In genomic region chr22:23755711-23756110, GRCh38 we compare ENCODE assay signal across 19 cellular contexts. TPM values are rescaled to one million over a fixed set of nuclear protein-coding genes. Genes with fewer than 3 reads are reported as not detected.
DNase-seq lines count a peak whose midpoint lies in the region; ATAC-seq, FAIRE-seq and TF ChIP-seq lines count a peak whose summit lies in the region.
"Had no signal": no experiment of that assay in that cellular context is flagged by ENCODE, and none has a peak within 500 bp of the region (broad histone marks: within the 10 kb centered on the region; RNA-seq: fewer than 3 reads in every experiment).

No MANE protein-coding gene starts in this region.

- H3K36me3 ChIP-seq in BLaER1 = no peaks in the 10 kb centered on the region
- H3K36me3 ChIP-seq in Karpas-422 (ENCODE audit: insufficient read depth, low read length) = no peaks in the 10 kb centered on the region
- no peaks in the 10 kb centered on the region for H3K36me3 ChIP-seq in osteoblast (ENCODE audit: insufficient read depth, low read length)
- no peaks in the 10 kb centered on the region for H3K36me3 ChIP-seq in HepG2 (replicated peaks in 1 of 2; ENCODE audit: control insufficient read depth in 1 of 2, insufficient read depth in 2 of 2, low read length in 2 of 2)

- H3K79me2 ChIP-seq in Karpas-422 (ENCODE audit: low read length) (peaks cover under 1% of the 10 kb centered on the region; the same call in 1 of the 2 replicates), osteoblast (ENCODE audit: insufficient read depth, low read length) (no peaks in the 10 kb centered on the region), HepG2 (ENCODE audit: insufficient read depth, low read length) (no peaks in the 10 kb centered on the region)

- POLR2A ChIA-PET in HepG2 (lab: Yijun Ruan, JAX) = no interaction called here

- H3K27ac ChIP-seq in BLaER1 (peak overlapping the region; percentile 100), Karpas-422 (ENCODE audit: low read length) (peak overlapping the region; percentile 98), dorsolateral prefrontal cortex (peak overlapping the region in 32 of 59 donors; percentile 1 to 78 (median 44)), osteoblast (ENCODE audit: low read depth, low read length) (no peak overlapping the region), HepG2 (ENCODE audit: extremely low read length, insufficient read depth, low read length) (no peak overlapping the region)
- H3K27ac ChIP-seq: C4-2B had no signal

- peak; percentile 83 for DNase-seq in Karpas-422
- DNase-seq in dorsolateral prefrontal cortex = no peak
- DNase-seq in osteoblast (ENCODE audit: insufficient read length, low spot score, missing footprints) = peak; percentile 52
- no peak for DNase-seq in HepG2 (ENCODE audit: low spot score)
- DNase-seq in NCI-H146 treated with DMSO at 0.1 percent for 48 hours (lab: John Stamatoyannopoulos, UW; ENCODE audit: unreplicated experiment) = no peak
- no peak for DNase-seq in stimulated activated CD4-positive, alpha-beta T cell treated with anti-CD3 and anti-CD28 coated beads, Interleukin-4, amount 100 ng/mL, for 4 hours
- DNase-seq: 8988T; CD4-positive, alpha-beta T cell; DMS153; DMS79; GF-D8; H9 had no signal

- H3K9me3 ChIP-seq in BLaER1 (no peaks in the 10 kb centered on the region), Karpas-422 (ENCODE audit: low read length) (no peaks in the 10 kb centered on the region), osteoblast (ENCODE audit: low read depth, low read length) (no peaks in the 10 kb centered on the region), HepG2 (ENCODE audit: low read length) (no peaks in the 10 kb centered on the region)

- H2AFZ ChIP-seq in Karpas-422 (ENCODE audit: low read length) (no peak overlapping the region), osteoblast (ENCODE audit: low read length) (no peak overlapping the region), HepG2 (ENCODE audit: low read length) (no peak overlapping the region)

- H3K9ac ChIP-seq in BLaER1 (peak overlapping the region; percentile 99; the same call in 1 of the 2 replicates), Karpas-422 (ENCODE audit: low read length) (peak overlapping the region; percentile 99), HepG2 (ENCODE audit: insufficient read depth, low read depth, low read length) (no peak overlapping the region)

- H3K4me2 ChIP-seq in BLaER1 (peak overlapping the region; percentile 99), Karpas-422 (ENCODE audit: low read depth, low read length, poor library complexity, severe bottlenecking) (peak overlapping the region; percentile 93), osteoblast (ENCODE audit: insufficient read depth, low read length) (no peak overlapping the region), HepG2 (ENCODE audit: low read depth, low read length) (no peak overlapping the region)

- H3K4me3 ChIP-seq in BLaER1 (no peak overlapping the region), Karpas-422 (ENCODE audit: low read length) (peak overlapping the region; percentile 89), dorsolateral prefrontal cortex (no peak overlapping the region), osteoblast (ENCODE audit: insufficient read depth, low read length) (no peak overlapping the region), HepG2 (replicated peaks in 1 of 3; ENCODE audit: insufficient read depth in 1 of 3, low read depth in 2 of 3, low read length in 3 of 3) (no peak overlapping the region)
- H3K4me3 ChIP-seq: K562 had no signal

- WGBS in HepG2 (ENCODE audit: low lambda C conversion rate) = 77% methylated on average over 8 of the region's 8 CpGs

- in situ Hi-C loops in HepG2 (cut with HindIII; ENCODE audit: extremely low pct_ligation_motif_present, low pct_unique_long_range_greater_than_20kb) = no loop called here

- no peak for TF ChIP-seq RAD21 in HepG2 (CRISPR knock-in tag; IDR thresholded peaks at IDR 0.05)

- H3K4me1 ChIP-seq in BLaER1 (peaks cover 65% of the 10 kb centered on the region), Karpas-422 (ENCODE audit: low read length) (peaks cover 82% of the 10 kb centered on the region), osteoblast (ENCODE audit: insufficient read depth, low read length) (no peaks in the 10 kb centered on the region), HepG2 (ENCODE audit: insufficient read depth, low read length) (peaks cover 13% of the 10 kb centered on the region)

- H3K27me3 ChIP-seq in BLaER1 = no peaks in the 10 kb centered on the region
- H3K27me3 ChIP-seq in Karpas-422 (ENCODE audit: low read length) = no peaks in the 10 kb centered on the region
- H3K27me3 ChIP-seq in dorsolateral prefrontal cortex = no peaks in the 10 kb centered on the region
- no peaks in the 10 kb centered on the region for H3K27me3 ChIP-seq in osteoblast (ENCODE audit: insufficient read depth, low read length)
- H3K27me3 ChIP-seq in HepG2 (ENCODE audit: control insufficient read depth in 1 of 2, insufficient read depth in 2 of 2, low read length in 2 of 2) = no peaks in the 10 kb centered on the region; a peak in 1 of 5 replicates

- no peak for TF ChIP-seq POLR2A in HepG2 (IDR thresholded peaks at IDR 0.05; ENCODE audit: insufficient read depth in 1 of 2, low read depth in 2 of 2, low read length in 2 of 2)

- H3K9me2 ChIP-seq in Karpas-422 (replicated peaks; ENCODE audit: insufficient read depth, low read length) = no peaks in the 10 kb centered on the region

- no TSS peak for BruUV-seq in HepG2 (replicated peaks; lab: Mats Ljungman, UMichigan)

- FAIRE-seq in HepG2 (lab: Jason Lieb, UNC) = no peak
- FAIRE-seq: GM19239, H1, K562 had no signal

- H4K20me1 ChIP-seq in BLaER1 (no peaks in the 10 kb centered on the region), Karpas-422 (ENCODE audit: insufficient read depth, low read depth, low read length) (no peaks in the 10 kb centered on the region), osteoblast (ENCODE audit: insufficient read depth, low read length) (no peaks in the 10 kb centered on the region), HepG2 (ENCODE audit: insufficient read depth, low read length) (no peaks in the 10 kb centered on the region)

- intact Hi-C loops in dorsolateral prefrontal cortex (cut with DNase I) (no loop called here), HepG2 (cut with micrococcal nuclease; ENCODE audit: unreplicated experiment) (no loop called here)

- ATAC-seq in HepG2 (no peak), HG03135 (IDR thresholded peaks at IDR 0.05; ENCODE audit: unreplicated experiment) (no peak)
- ATAC-seq: K562 had no signal

- TF ChIP-seq EP300 in HepG2 (IDR thresholded peaks at IDR 0.05; ENCODE audit: low read depth in 2 of 2, low read length in 2 of 2) (no peak), HepG2 (CRISPR knock-in tag; IDR thresholded peaks at IDR 0.05; ENCODE audit: borderline replicate concordance) (no peak)

- TF ChIP-seq CTCF in dorsolateral prefrontal cortex (IDR thresholded peaks at IDR 0.05 in 54 of 56, conservative IDR thresholded peaks at IDR 0.05 in 2 of 56; ENCODE audit: low read depth in 1 of 56, partially characterized antibody in 56 of 56) (no peak), osteoblast (IDR thresholded peaks at IDR 0.05; ENCODE audit: extremely low read depth, low read depth, low read length) (no peak), HepG2 (CRISPR knock-in tag; IDR thresholded peaks at IDR 0.05) (no peak)

- CTCF ChIA-PET in HepG2 (lab: Yijun Ruan, JAX; ENCODE audit: low intra/inter-chr PET ratio, low total read pairs) = no interaction called here

RNA-seq across cellular contexts. Expression of gene VPREB3, which starts 1.5 kb away (rescaled TPM):
- 321 and 642 TPM in 2 replicates for total RNA-seq in Karpas-422 (2014; rRNA removed; shearing (Covaris generic); ENCODE audit: low replicate concordance)
- 1 to 10 TPM in 88 of 120 experiments, under 1 TPM in 2, not detected in 30; 0.93 to 5.8 (median 2.1) TPM for total RNA-seq in dorsolateral prefrontal cortex
- not detected in 2 replicates for total RNA-seq in osteoblast
- not detected in 2 replicates for total RNA-seq in HepG2 (2016; rRNA removed; fragmentation: Illumina TruSeq; extraction: Trizol)
- not detected in 2 replicates for total RNA-seq in HepG2 (2016; cell fraction: cytosol; rRNA removed; fragmentation: Illumina TruSeq; extraction: Trizol; ENCODE audit: low read depth)
- not detected in 2 replicates for total RNA-seq in HepG2 (2016; cell fraction: insoluble cytoplasmic fraction; rRNA removed; fragmentation: Illumina TruSeq; extraction: Trizol)
- total RNA-seq in HepG2 (2016; cell fraction: membrane; rRNA removed; fragmentation: Illumina TruSeq; extraction: Trizol) = not detected in 2 replicates
- not detected in 2 replicates for total RNA-seq in HepG2 (2016; cell fraction: nucleus; rRNA removed; fragmentation: Illumina TruSeq; extraction: Trizol)
- 0.22 and 0.35 TPM in 2 replicates for polyA plus RNA-seq in HepG2 (2011; rRNA removed)
- polyA plus RNA-seq in HepG2 (2011; cell fraction: cytosol; rRNA removed) = 0.14 TPM in 1 of 2 replicates, not detected in the other
- 0.57 TPM in 1 of 2 replicates, not detected in the other for polyA plus RNA-seq in HepG2 (2011; cell fraction: nucleus; rRNA removed)
- 0.30 and 0.76 TPM in 2 replicates for polyA plus RNA-seq in HepG2 (2012)
- not detected in 2 replicates for polyA plus RNA-seq in HepG2 (2016; cell fraction: cytosol; fragmentation: Illumina TruSeq; extraction: Trizol; ENCODE audit: low read depth)
- polyA plus RNA-seq in HepG2 (2016; cell fraction: insoluble cytoplasmic fraction; fragmentation: Illumina TruSeq; extraction: Trizol; ENCODE audit: low read depth) = not detected in 2 replicates
- polyA plus RNA-seq in HepG2 (2016; cell fraction: membrane; fragmentation: Illumina TruSeq; extraction: Trizol; ENCODE audit: low read depth) = not detected in 2 replicates
- not detected in 2 replicates for polyA plus RNA-seq in HepG2 (2016; cell fraction: nucleus; fragmentation: Illumina TruSeq; extraction: Trizol; ENCODE audit: insufficient read depth, low read depth)
- 2.1 TPM in 2 replicates for polyA minus RNA-seq in HepG2 (2011; rRNA and poly(A)+ RNA removed; ENCODE audit: low replicate concordance)
- polyA minus RNA-seq in HepG2 (2011; cell fraction: cytosol; rRNA and poly(A)+ RNA removed) = not detected in 2 replicates
- polyA minus RNA-seq in HepG2 (2011; cell fraction: nucleus; rRNA and poly(A)+ RNA removed) = not detected in 2 replicates
- total RNA-seq: CD4-positive, alpha-beta T cell had no signal
- polyA plus RNA-seq: AG04450 had no signal

RNA-seq across cellular contexts. Expression of gene ZNF70, which starts 4.8 kb away (rescaled TPM):
- 8.5 and 12.0 TPM in 2 replicates for total RNA-seq in Karpas-422 (2014; rRNA removed; shearing (Covaris generic); ENCODE audit: low replicate concordance)
- total RNA-seq in dorsolateral prefrontal cortex (10 to 100 TPM in 5 of 120 experiments, 1 to 10 TPM in 115; 4.8 to 12.5 (median 7.4) TPM), osteoblast (6.5 and 7.4 TPM in 2 replicates), HepG2 (2016; rRNA removed; fragmentation: Illumina TruSeq; extraction: Trizol) (3.6 and 4.0 TPM in 2 replicates)
- total RNA-seq in HepG2 (2016; cell fraction: cytosol; rRNA removed; fragmentation: Illumina TruSeq; extraction: Trizol; ENCODE audit: low read depth) = 0.40 and 0.53 TPM in 2 replicates
- total RNA-seq in HepG2 (2016; cell fraction: insoluble cytoplasmic fraction; rRNA removed; fragmentation: Illumina TruSeq; extraction: Trizol) = 2.7 and 3.3 TPM in 2 replicates
- 2.4 TPM in 2 replicates for total RNA-seq in HepG2 (2016; cell fraction: membrane; rRNA removed; fragmentation: Illumina TruSeq; extraction: Trizol)
- 3.0 and 3.9 TPM in 2 replicates for total RNA-seq in HepG2 (2016; cell fraction: nucleus; rRNA removed; fragmentation: Illumina TruSeq; extraction: Trizol)
- 0.62 and 0.93 TPM in 2 replicates for polyA plus RNA-seq in HepG2 (2011; rRNA removed)
- polyA plus RNA-seq in HepG2 (2011; cell fraction: cytosol; rRNA removed) = 0.58 and 0.73 TPM in 2 replicates
- 2.6 and 3.3 TPM in 2 replicates for polyA plus RNA-seq in HepG2 (2011; cell fraction: nucleus; rRNA removed)
- polyA plus RNA-seq in HepG2 (2012) = 0.81 and 1.0 TPM in 2 replicates
- polyA plus RNA-seq in HepG2 (2016; cell fraction: cytosol; fragmentation: Illumina TruSeq; extraction: Trizol; ENCODE audit: low read depth) = 0.19 and 0.21 TPM in 2 replicates
- polyA plus RNA-seq in HepG2 (2016; cell fraction: insoluble cytoplasmic fraction; fragmentation: Illumina TruSeq; extraction: Trizol; ENCODE audit: low read depth) = 1.6 and 2.2 TPM in 2 replicates
- polyA plus RNA-seq in HepG2 (2016; cell fraction: membrane; fragmentation: Illumina TruSeq; extraction: Trizol; ENCODE audit: low read depth) = 0.94 and 1.00 TPM in 2 replicates
- polyA plus RNA-seq in HepG2 (2016; cell fraction: nucleus; fragmentation: Illumina TruSeq; extraction: Trizol; ENCODE audit: insufficient read depth, low read depth) = 4.3 and 4.7 TPM in 2 replicates
- polyA minus RNA-seq in HepG2 (2011; rRNA and poly(A)+ RNA removed; ENCODE audit: low replicate concordance) = 1.8 and 4.3 TPM in 2 replicates
- polyA minus RNA-seq in HepG2 (2011; cell fraction: cytosol; rRNA and poly(A)+ RNA removed) = 2.0 TPM in 2 replicates
- 3.4 and 3.6 TPM in 2 replicates for polyA minus RNA-seq in HepG2 (2011; cell fraction: nucleus; rRNA and poly(A)+ RNA removed)

RNA-seq across cellular contexts. Expression of gene C22orf15, which starts 7.1 kb away (rescaled TPM):
- not detected in 2 replicates for total RNA-seq in Karpas-422 (2014; rRNA removed; shearing (Covaris generic); ENCODE audit: low replicate concordance)
- total RNA-seq in dorsolateral prefrontal cortex (under 1 TPM in 4 of 120 experiments, not detected in 116; 0.26 to 0.74 (median 0.47) TPM), osteoblast (0.72 and 0.88 TPM in 2 replicates), HepG2 (2016; rRNA removed; fragmentation: Illumina TruSeq; extraction: Trizol) (not detected in 2 replicates)
- not detected in 2 replicates for total RNA-seq in HepG2 (2016; cell fraction: cytosol; rRNA removed; fragmentation: Illumina TruSeq; extraction: Trizol; ENCODE audit: low read depth)
- total RNA-seq in HepG2 (2016; cell fraction: insoluble cytoplasmic fraction; rRNA removed; fragmentation: Illumina TruSeq; extraction: Trizol) = not detected in 2 replicates
- not detected in 2 replicates for total RNA-seq in HepG2 (2016; cell fraction: membrane; rRNA removed; fragmentation: Illumina TruSeq; extraction: Trizol)
- total RNA-seq in HepG2 (2016; cell fraction: nucleus; rRNA removed; fragmentation: Illumina TruSeq; extraction: Trizol) = not detected in 2 replicates
- polyA plus RNA-seq in HepG2 (2011; rRNA removed) = 0.07 TPM in 1 of 2 replicates, not detected in the other
- polyA plus RNA-seq in HepG2 (2011; cell fraction: cytosol; rRNA removed) = not detected in 2 replicates
- polyA plus RNA-seq in HepG2 (2011; cell fraction: nucleus; rRNA removed) = not detected in 2 replicates
- polyA plus RNA-seq in HepG2 (2012) = 0.12 and 0.28 TPM in 2 replicates
- polyA plus RNA-seq in HepG2 (2016; cell fraction: cytosol; fragmentation: Illumina TruSeq; extraction: Trizol; ENCODE audit: low read depth) = not detected in 2 replicates
- polyA plus RNA-seq in HepG2 (2016; cell fraction: insoluble cytoplasmic fraction; fragmentation: Illumina TruSeq; extraction: Trizol; ENCODE audit: low read depth) = not detected in 2 replicates
- not detected in 2 replicates for polyA plus RNA-seq in HepG2 (2016; cell fraction: membrane; fragmentation: Illumina TruSeq; extraction: Trizol; ENCODE audit: low read depth)
- polyA plus RNA-seq in HepG2 (2016; cell fraction: nucleus; fragmentation: Illumina TruSeq; extraction: Trizol; ENCODE audit: insufficient read depth, low read depth) = not detected in 2 replicates
- 0.07 and 0.22 TPM in 2 replicates for polyA minus RNA-seq in HepG2 (2011; rRNA and poly(A)+ RNA removed; ENCODE audit: low replicate concordance)
- not detected in 2 replicates for polyA minus RNA-seq in HepG2 (2011; cell fraction: cytosol; rRNA and poly(A)+ RNA removed)
- not detected in 2 replicates for polyA minus RNA-seq in HepG2 (2011; cell fraction: nucleus; rRNA and poly(A)+ RNA removed)
- total RNA-seq: K562 had no signal

RNA-seq across cellular contexts. Expression of gene CHCHD10, which starts 12.1 kb away (rescaled TPM):
- total RNA-seq in Karpas-422 (2014; rRNA removed; shearing (Covaris generic); ENCODE audit: low replicate concordance) = 115 and 220 TPM in 2 replicates
- total RNA-seq in dorsolateral prefrontal cortex = 100 to 1,000 TPM in 119 of 120 experiments, 10 to 100 TPM in 1; 87.5 to 320 (median 183) TPM
- 0.88 and 1.1 TPM in 2 replicates for total RNA-seq in osteoblast
- total RNA-seq in HepG2 (2016; rRNA removed; fragmentation: Illumina TruSeq; extraction: Trizol) = 59.1 and 62.8 TPM in 2 replicates
- 34.5 and 34.6 TPM in 2 replicates for total RNA-seq in HepG2 (2016; cell fraction: cytosol; rRNA removed; fragmentation: Illumina TruSeq; extraction: Trizol; ENCODE audit: low read depth)
- total RNA-seq in HepG2 (2016; cell fraction: insoluble cytoplasmic fraction; rRNA removed; fragmentation: Illumina TruSeq; extraction: Trizol) = 56.2 and 62.6 TPM in 2 replicates
- 61.2 and 64.2 TPM in 2 replicates for total RNA-seq in HepG2 (2016; cell fraction: membrane; rRNA removed; fragmentation: Illumina TruSeq; extraction: Trizol)
- total RNA-seq in HepG2 (2016; cell fraction: nucleus; rRNA removed; fragmentation: Illumina TruSeq; extraction: Trizol) = 31.4 and 47.6 TPM in 2 replicates
- polyA plus RNA-seq in HepG2 (2011; rRNA removed) = 37.0 and 60.2 TPM in 2 replicates
- polyA plus RNA-seq in HepG2 (2011; cell fraction: cytosol; rRNA removed) = 42.3 and 49.1 TPM in 2 replicates
- 45.9 and 96.4 TPM in 2 replicates for polyA plus RNA-seq in HepG2 (2011; cell fraction: nucleus; rRNA removed)
- polyA plus RNA-seq in HepG2 (2012) = 103 and 194 TPM in 2 replicates
- 73.1 and 74.3 TPM in 2 replicates for polyA plus RNA-seq in HepG2 (2016; cell fraction: cytosol; fragmentation: Illumina TruSeq; extraction: Trizol; ENCODE audit: low read depth)
- polyA plus RNA-seq in HepG2 (2016; cell fraction: insoluble cytoplasmic fraction; fragmentation: Illumina TruSeq; extraction: Trizol; ENCODE audit: low read depth) = 91.0 and 122 TPM in 2 replicates
- 101 and 107 TPM in 2 replicates for polyA plus RNA-seq in HepG2 (2016; cell fraction: membrane; fragmentation: Illumina TruSeq; extraction: Trizol; ENCODE audit: low read depth)
- 107 and 123 TPM in 2 replicates for polyA plus RNA-seq in HepG2 (2016; cell fraction: nucleus; fragmentation: Illumina TruSeq; extraction: Trizol; ENCODE audit: insufficient read depth, low read depth)
- 99.0 and 111 TPM in 2 replicates for polyA minus RNA-seq in HepG2 (2011; rRNA and poly(A)+ RNA removed; ENCODE audit: low replicate concordance)
- polyA minus RNA-seq in HepG2 (2011; cell fraction: cytosol; rRNA and poly(A)+ RNA removed) = 44.8 and 90.8 TPM in 2 replicates
- polyA minus RNA-seq in HepG2 (2011; cell fraction: nucleus; rRNA and poly(A)+ RNA removed) = 4.2 and 14.9 TPM in 2 replicates

RNA-seq across cellular contexts. Expression of gene MMP11, which starts 16.9 kb away (rescaled TPM):
- total RNA-seq in Karpas-422 (2014; rRNA removed; shearing (Covaris generic); ENCODE audit: low replicate concordance) = 48.2 and 84.2 TPM in 2 replicates
- total RNA-seq in dorsolateral prefrontal cortex = 1 to 10 TPM in 97 of 120 experiments, under 1 TPM in 22, not detected in 1; 0.32 to 4.5 (median 1.7) TPM
- total RNA-seq in osteoblast = 23.5 and 41.3 TPM in 2 replicates
- 2.7 and 8.9 TPM in 2 replicates for total RNA-seq in HepG2 (2016; rRNA removed; fragmentation: Illumina TruSeq; extraction: Trizol)
- total RNA-seq in HepG2 (2016; cell fraction: cytosol; rRNA removed; fragmentation: Illumina TruSeq; extraction: Trizol; ENCODE audit: low read depth) = 1.8 and 2.5 TPM in 2 replicates
- 2.3 and 8.4 TPM in 2 replicates for total RNA-seq in HepG2 (2016; cell fraction: insoluble cytoplasmic fraction; rRNA removed; fragmentation: Illumina TruSeq; extraction: Trizol)
- total RNA-seq in HepG2 (2016; cell fraction: membrane; rRNA removed; fragmentation: Illumina TruSeq; extraction: Trizol) = 2.3 and 2.5 TPM in 2 replicates
- 8.4 and 12.1 TPM in 2 replicates for total RNA-seq in HepG2 (2016; cell fraction: nucleus; rRNA removed; fragmentation: Illumina TruSeq; extraction: Trizol)
- polyA plus RNA-seq in HepG2 (2011; rRNA removed) = 28.6 and 88.6 TPM in 2 replicates
- polyA plus RNA-seq in HepG2 (2011; cell fraction: cytosol; rRNA removed) = 28.4 and 53.0 TPM in 2 replicates
- 63.0 and 95.6 TPM in 2 replicates for polyA plus RNA-seq in HepG2 (2011; cell fraction: nucleus; rRNA removed)
- polyA plus RNA-seq in HepG2 (2012) = 39.9 and 70.8 TPM in 2 replicates
- 0.88 and 0.92 TPM in 2 replicates for polyA plus RNA-seq in HepG2 (2016; cell fraction: cytosol; fragmentation: Illumina TruSeq; extraction: Trizol; ENCODE audit: low read depth)
- 3.0 and 3.5 TPM in 2 replicates for polyA plus RNA-seq in HepG2 (2016; cell fraction: insoluble cytoplasmic fraction; fragmentation: Illumina TruSeq; extraction: Trizol; ENCODE audit: low read depth)
- 1.7 TPM in 2 replicates for polyA plus RNA-seq in HepG2 (2016; cell fraction: membrane; fragmentation: Illumina TruSeq; extraction: Trizol; ENCODE audit: low read depth)
- polyA plus RNA-seq in HepG2 (2016; cell fraction: nucleus; fragmentation: Illumina TruSeq; extraction: Trizol; ENCODE audit: insufficient read depth, low read depth) = 13.9 and 17.6 TPM in 2 replicates
- polyA minus RNA-seq in HepG2 (2011; rRNA and poly(A)+ RNA removed; ENCODE audit: low replicate concordance) = 28.7 TPM in 1 of 2 replicates, not detected in the other
- polyA minus RNA-seq in HepG2 (2011; cell fraction: cytosol; rRNA and poly(A)+ RNA removed) = 5.1 and 17.3 TPM in 2 replicates
- 9.9 and 21.9 TPM in 2 replicates for polyA minus RNA-seq in HepG2 (2011; cell fraction: nucleus; rRNA and poly(A)+ RNA removed)

Comparison
In these comparisons a context has a peak if more than half of its experiments do, and no peak if none do; other contexts are left out.
1. H3K27ac ChIP-seq: peak in BLaER1 (single experiment), Karpas-422 (single experiment) and dorsolateral prefrontal cortex (32 of 59); none in osteoblast (single experiment) and HepG2 (single experiment).
2. H3K4me2 ChIP-seq: peak in BLaER1 (single experiment) and Karpas-422 (single experiment); none in osteoblast (single experiment) and HepG2 (single experiment).
3. DNase-seq: peak in Karpas-422 (single experiment) and osteoblast (single experiment); none in dorsolateral prefrontal cortex (0 of 10), HepG2 (single experiment), NCI-H146 treated with DMSO at 0.1 percent for 48 hours (single experiment) and stimulated activated CD4-positive, alpha-beta T cell treated with anti-CD3 and anti-CD28 coated beads, Interleukin-4, amount 100 ng/mL, for 4 hours (0 of 2).
4. RNA of gene VPREB3, which starts 1.5 kb away (total RNA-seq): 321 to 642 TPM in Karpas-422; 0.93 to 5.8 TPM in dorsolateral prefrontal cortex, not detected in osteoblast and not detected in HepG2; every median in the first group is over 10 times any median in the second.